1 cellular context compared by ENCODE assay signal in genomic region chr3:37183976-37184375, GRCh38.
TF ChIP-seq lines count a peak whose summit lies in the region.

No MANE protein-coding gene starts in this region.

TF ChIP-seq in GM23338, 12 proteins besides CTCF, POLR2A, EP300 and RAD21 (continued from another document):
- TF ChIP-seq, protein P1, sequence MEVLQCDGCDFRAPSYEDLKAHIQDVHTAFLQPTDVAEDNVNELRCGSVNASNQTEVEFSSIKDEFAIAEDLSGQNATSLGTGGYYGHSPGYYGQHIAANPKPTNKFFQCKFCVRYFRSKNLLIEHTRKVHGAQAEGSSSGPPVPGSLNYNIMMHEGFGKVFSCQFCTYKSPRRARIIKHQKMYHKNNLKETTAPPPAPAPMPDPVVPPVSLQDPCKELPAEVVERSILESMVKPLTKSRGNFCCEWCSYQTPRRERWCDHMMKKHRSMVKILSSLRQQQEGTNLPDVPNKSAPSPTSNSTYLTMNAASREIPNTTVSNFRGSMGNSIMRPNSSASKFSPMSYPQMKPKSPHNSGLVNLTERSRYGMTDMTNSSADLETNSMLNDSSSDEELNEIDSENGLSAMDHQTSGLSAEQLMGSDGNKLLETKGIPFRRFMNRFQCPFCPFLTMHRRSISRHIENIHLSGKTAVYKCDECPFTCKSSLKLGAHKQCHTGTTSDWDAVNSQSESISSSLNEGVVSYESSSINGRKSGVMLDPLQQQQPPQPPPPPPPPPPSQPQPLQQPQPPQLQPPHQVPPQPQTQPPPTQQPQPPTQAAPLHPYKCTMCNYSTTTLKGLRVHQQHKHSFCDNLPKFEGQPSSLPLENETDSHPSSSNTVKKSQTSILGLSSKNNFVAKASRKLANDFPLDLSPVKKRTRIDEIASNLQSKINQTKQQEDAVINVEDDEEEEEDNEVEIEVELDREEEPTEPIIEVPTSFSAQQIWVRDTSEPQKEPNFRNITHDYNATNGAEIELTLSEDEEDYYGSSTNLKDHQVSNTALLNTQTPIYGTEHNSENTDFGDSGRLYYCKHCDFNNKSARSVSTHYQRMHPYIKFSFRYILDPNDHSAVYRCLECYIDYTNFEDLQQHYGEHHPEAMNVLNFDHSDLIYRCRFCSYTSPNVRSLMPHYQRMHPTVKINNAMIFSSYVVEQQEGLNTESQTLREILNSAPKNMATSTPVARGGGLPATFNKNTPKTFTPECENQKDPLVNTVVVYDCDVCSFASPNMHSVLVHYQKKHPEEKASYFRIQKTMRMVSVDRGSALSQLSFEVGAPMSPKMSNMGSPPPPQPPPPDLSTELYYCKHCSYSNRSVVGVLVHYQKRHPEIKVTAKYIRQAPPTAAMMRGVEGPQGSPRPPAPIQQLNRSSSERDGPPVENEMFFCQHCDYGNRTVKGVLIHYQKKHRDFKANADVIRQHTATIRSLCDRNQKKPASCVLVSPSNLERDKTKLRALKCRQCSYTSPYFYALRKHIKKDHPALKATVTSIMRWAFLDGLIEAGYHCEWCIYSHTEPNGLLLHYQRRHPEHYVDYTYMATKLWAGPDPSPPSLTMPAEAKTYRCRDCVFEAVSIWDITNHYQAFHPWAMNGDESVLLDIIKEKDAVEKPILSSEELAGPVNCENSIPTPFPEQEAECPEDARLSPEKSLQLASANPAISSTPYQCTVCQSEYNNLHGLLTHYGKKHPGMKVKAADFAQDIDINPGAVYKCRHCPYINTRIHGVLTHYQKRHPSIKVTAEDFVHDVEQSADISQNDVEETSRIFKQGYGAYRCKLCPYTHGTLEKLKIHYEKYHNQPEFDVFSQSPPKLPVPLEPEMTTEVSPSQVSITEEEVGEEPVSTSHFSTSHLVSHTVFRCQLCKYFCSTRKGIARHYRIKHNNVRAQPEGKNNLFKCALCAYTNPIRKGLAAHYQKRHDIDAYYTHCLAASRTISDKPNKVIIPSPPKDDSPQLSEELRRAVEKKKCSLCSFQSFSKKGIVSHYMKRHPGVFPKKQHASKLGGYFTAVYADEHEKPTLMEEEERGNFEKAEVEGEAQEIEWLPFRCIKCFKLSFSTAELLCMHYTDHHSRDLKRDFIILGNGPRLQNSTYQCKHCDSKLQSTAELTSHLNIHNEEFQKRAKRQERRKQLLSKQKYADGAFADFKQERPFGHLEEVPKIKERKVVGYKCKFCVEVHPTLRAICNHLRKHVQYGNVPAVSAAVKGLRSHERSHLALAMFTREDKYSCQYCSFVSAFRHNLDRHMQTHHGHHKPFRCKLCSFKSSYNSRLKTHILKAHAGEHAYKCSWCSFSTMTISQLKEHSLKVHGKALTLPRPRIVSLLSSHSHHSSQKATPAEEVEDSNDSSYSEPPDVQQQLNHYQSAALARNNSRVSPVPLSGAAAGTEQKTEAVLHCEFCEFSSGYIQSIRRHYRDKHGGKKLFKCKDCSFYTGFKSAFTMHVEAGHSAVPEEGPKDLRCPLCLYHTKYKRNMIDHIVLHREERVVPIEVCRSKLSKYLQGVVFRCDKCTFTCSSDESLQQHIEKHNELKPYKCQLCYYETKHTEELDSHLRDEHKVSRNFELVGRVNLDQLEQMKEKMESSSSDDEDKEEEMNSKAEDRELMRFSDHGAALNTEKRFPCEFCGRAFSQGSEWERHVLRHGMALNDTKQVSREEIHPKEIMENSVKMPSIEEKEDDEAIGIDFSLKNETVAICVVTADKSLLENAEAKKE (CRISPR knock-in tag; IDR thresholded peaks at IDR 0.05), result no peak
